In the genomic region with DNA sequence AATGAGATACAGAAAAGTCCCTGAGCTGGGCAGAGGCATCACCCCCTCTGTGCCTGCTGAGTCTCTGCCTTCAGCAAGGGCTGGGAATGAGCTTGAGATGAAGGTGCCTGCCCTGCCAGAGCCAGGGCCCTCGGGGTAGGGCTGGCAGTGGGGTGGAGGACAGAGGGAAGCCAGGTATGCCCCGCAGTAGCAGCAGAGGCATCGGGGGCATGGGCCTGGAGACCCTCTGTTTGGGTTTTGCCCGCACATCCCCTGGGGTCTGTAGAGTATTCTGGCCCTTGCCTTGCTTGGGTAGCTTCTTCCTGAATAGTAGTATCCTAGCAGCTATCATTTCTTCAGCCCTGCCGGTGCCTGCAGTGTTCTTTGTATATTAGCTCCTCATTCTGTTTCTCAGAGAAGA, we compare ENCODE assay signal across 18 cellular contexts. TPM values are rescaled to one million over a fixed set of nuclear protein-coding genes. Genes with fewer than 3 reads are reported as not detected.
"Had no signal": no experiment of that assay in that cellular context is flagged by ENCODE, and none has a peak within 500 bp of the region (broad histone marks: within the 10 kb centered on the region; RNA-seq: fewer than 3 reads in every experiment).

No MANE protein-coding gene starts in this region.

- DNase-seq: kidney; lower lobe of right lung; sigmoid colon; spleen; stimulated activated naive CD4-positive, alpha-beta T cell treated with Interleukin-2 at 50 U/mL for 16 hours; stimulated activated naive CD8-positive, alpha-beta T cell treated with anti-CD3 and anti-CD28 coated beads, Interleukin-15, amount 100 ng/mL, for 72 hours had no signal

- H3K27ac ChIP-seq: left lung, lower lobe of right lung, parathyroid adenoma, psoas muscle, sigmoid colon, tibial nerve, uterus had no signal

- H3K36me3 ChIP-seq: uterus had no signal

- H3K9ac ChIP-seq: parathyroid adenoma had no signal

- H3K9me3 ChIP-seq: left lung, lower lobe of right lung, mucosa of descending colon, psoas muscle, sigmoid colon, spleen, tibial nerve, uterus had no signal

- H3K4me3 ChIP-seq: left lung, lower lobe of right lung, mucosa of descending colon, psoas muscle, sigmoid colon, spleen, tibial nerve, uterus had no signal

- H3K4me1 ChIP-seq: left lung, lower lobe of right lung, parathyroid adenoma, psoas muscle, sigmoid colon, tibial nerve, uterus had no signal

- H2AFZ ChIP-seq: parathyroid adenoma had no signal

- H3K27me3 ChIP-seq: left lung, sigmoid colon, spleen, tibial nerve, uterus had no signal

- H3K79me2 ChIP-seq: parathyroid adenoma had no signal

- ATAC-seq: naive thymus-derived CD8-positive, alpha-beta T cell; stimulated activated memory B cell treated with anti-CD40 and anti-IgM and Interleukin-4, amounts not matched to agents 10 μg/mL and 1 μg/mL and 100 μg/mL, for 72 hours; stimulated activated naive CD8-positive, alpha-beta T cell treated with anti-CD3 and anti-CD28 coated beads, Interleukin-15, amount 100 ng/mL, for 72 hours had no signal

RNA-seq across cellular contexts. Expression of a gene that starts 42.4 kb away (rescaled TPM):
- total RNA-seq: kidney; lower lobe of right lung; mammary epithelial cell; naive thymus-derived CD8-positive, alpha-beta T cell; posterior vena cava; psoas muscle; sigmoid colon; temporal lobe; tibial nerve; ureter; uterus had no signal
